In genomic region chr20:61120595-61121515, GRCh38 we compare ENCODE assay signal across 8 cellular contexts.
DNase-seq lines count a peak whose midpoint lies in the region; ATAC-seq, FAIRE-seq and TF ChIP-seq lines count a peak whose summit lies in the region.

No MANE protein-coding gene starts in this region.

- no peak overlapping the region for H3K4me3 ChIP-seq in fibroblast of the aortic adventitia (ENCODE audit: low read depth, low read length)
- no peak overlapping the region for H3K4me3 ChIP-seq in pancreas

- TF ChIP-seq CTCF in fibroblast of the aortic adventitia (IDR thresholded peaks at IDR 0.05; ENCODE audit: insufficient read depth, low read length) (peak; percentile 35), pancreas (IDR thresholded peaks at IDR 0.05) (peak in 3 of 4 donors; percentile 26 to 28 (median 28))

- H3K4me1 ChIP-seq in pancreas, result no peaks in the 10 kb centered on the region

- no peak overlapping the region for H3K4me3 Mint-ChIP-seq in activated CD4-positive, alpha-beta T cell treated with anti-CD3 and anti-CD28 coated beads, Interleukin-2, amount 10 ng/mL, durations not matched to agents 24 days and 14 days

- WGBS in pancreas, 2 donors, result 34 to 46% methylated on average over 17 of the region's 17 CpGs

- H3K27me3 Mint-ChIP-seq in activated CD4-positive, alpha-beta T cell treated with anti-CD3 and anti-CD28 coated beads, Interleukin-2, amount 10 ng/mL, durations not matched to agents 24 days and 14 days, result no peaks in the 10 kb centered on the region

- no peaks in the 10 kb centered on the region for H3K27me3 ChIP-seq in pancreas

- H3K27ac ChIP-seq in pancreas, result no peak overlapping the region

- intact Hi-C loops in activated CD4-positive, alpha-beta T cell treated with anti-CD3 and anti-CD28 coated beads, Interleukin-2, amount 10 ng/mL, durations not matched to agents 24 days and 14 days (cut with micrococcal nuclease), result loop anchor here (10.0 kb wide), 1 partner anchor 906 kb away; no protein-coding TSS in a partner anchor
- intact Hi-C loops in pancreas (cut with DNase I), result loop anchor here in 1 of 3 donors (10.0 kb wide), 1 partner anchor 266 kb away; no protein-coding TSS in a partner anchor

- peaks cover 4% of the 10 kb centered on the region for H3K4me1 Mint-ChIP-seq in activated CD4-positive, alpha-beta T cell treated with anti-CD3 and anti-CD28 coated beads, Interleukin-2, amount 10 ng/mL, durations not matched to agents 24 days and 14 days

- peak; percentile 9 to 41 for DNase-seq in NCI-H446 (lab: John Stamatoyannopoulos, UW)
- DNase-seq in NCI-H446 treated with DMSO at 0.1 percent for 48 hours (lab: John Stamatoyannopoulos, UW), result no peak
- peak; percentile 77 for DNase-seq in NCI-H2196 (lab: John Stamatoyannopoulos, UW; ENCODE audit: unreplicated experiment)
- peak; percentile 71 for DNase-seq in activated CD4-positive, alpha-beta T cell treated with anti-CD3 and anti-CD28 coated beads, Interleukin-2, amount 10 ng/mL, durations not matched to agents 24 days and 14 days
- peak; percentile 53 for DNase-seq in fibroblast of the aortic adventitia (ENCODE audit: low read depth)
- peak in 3 of 6 donors; percentile 20 to 49 (median 26) for DNase-seq in pancreas

- H3K9me3 Mint-ChIP-seq in activated CD4-positive, alpha-beta T cell treated with anti-CD3 and anti-CD28 coated beads, Interleukin-2, amount 10 ng/mL, durations not matched to agents 24 days and 14 days, result no peaks in the 10 kb centered on the region

- H3K36me3 Mint-ChIP-seq in activated CD4-positive, alpha-beta T cell treated with anti-CD3 and anti-CD28 coated beads, Interleukin-2, amount 10 ng/mL, durations not matched to agents 24 days and 14 days (ENCODE audit: low read depth), result no peaks in the 10 kb centered on the region

- no peaks in the 10 kb centered on the region for H3K9me3 ChIP-seq in pancreas

- ATAC-seq in pancreas (peak in 3 of 4 donors; percentile 59 to 77 (median 75)), GM21619 (IDR thresholded peaks at IDR 0.05; ENCODE audit: unreplicated experiment) (no peak), GM18519 (IDR thresholded peaks at IDR 0.05; ENCODE audit: low FRiP score, unreplicated experiment) (no peak)

- FAIRE-seq in pancreas (lab: Jason Lieb, UNC), result no peak

- H3K27ac Mint-ChIP-seq in activated CD4-positive, alpha-beta T cell treated with anti-CD3 and anti-CD28 coated beads, Interleukin-2, amount 10 ng/mL, durations not matched to agents 24 days and 14 days, result no peak overlapping the region

- H3K36me3 ChIP-seq in pancreas, result no peaks in the 10 kb centered on the region

Comparison
In these comparisons a context has a peak if more than half of its experiments do, and no peak if none do; other contexts are left out.
1. ATAC-seq: peak in pancreas (3 of 4); none in GM21619 (single experiment) and GM18519 (single experiment).